ENCODE assay signal across 31 cellular contexts in the genomic region with DNA sequence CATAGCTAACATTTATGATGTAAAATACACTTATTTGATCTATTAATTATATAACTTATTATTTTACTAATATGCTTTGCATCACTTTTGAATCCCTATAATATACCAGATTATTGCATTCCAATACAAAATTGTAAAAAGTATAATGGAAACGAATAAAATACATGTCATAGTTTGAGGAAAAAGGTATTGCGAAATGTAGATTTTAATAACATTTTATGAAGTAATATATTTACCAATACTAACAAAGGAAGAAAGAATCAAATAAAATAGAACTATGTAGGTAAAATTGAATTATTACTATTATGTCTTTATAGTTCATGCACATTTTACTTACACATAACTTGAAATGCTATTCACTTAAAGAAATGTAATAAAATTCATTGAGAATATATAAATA.
"Had no signal": no experiment of that assay in that cellular context is flagged by ENCODE, and none has a peak within 500 bp of the region (broad histone marks: within the 10 kb centered on the region; RNA-seq: fewer than 3 reads in every experiment).

No MANE protein-coding gene starts in this region.

- H3K4me1 ChIP-seq: body of pancreas, esophagus squamous epithelium had no signal

- H3K27me3 Mint-ChIP-seq: activated CD4-positive, alpha-beta memory T cell treated with anti-CD3 and anti-CD28 coated beads, Interleukin-2, amount 10 ng/mL, durations not matched to agents 7 days and 5 days; activated CD4-positive, alpha-beta T cell treated with anti-CD3 and anti-CD28 coated beads, Interleukin-2, amount 10 ng/mL, durations not matched to agents 7 days and 5 days; activated naive CD4-positive, alpha-beta T cell treated with anti-CD3 and anti-CD28 coated beads, Interleukin-2, amount 10 ng/mL, durations not matched to agents 7 days and 5 days; activated naive CD8-positive, alpha-beta T cell treated with anti-CD3 and anti-CD28 coated beads, Interleukin-2, amount 10 ng/mL, durations not matched to agents 7 days and 5 days; activated T-cell treated with anti-CD3 and anti-CD28 coated beads, Interleukin-2, amount 50 U/mL, for 24 hours; effector memory CD8-positive, alpha-beta T cell had no signal

- H3K27ac Mint-ChIP-seq: activated CD4-positive, alpha-beta memory T cell treated with anti-CD3 and anti-CD28 coated beads, Interleukin-2, amount 10 ng/mL, durations not matched to agents 7 days and 5 days; activated CD4-positive, alpha-beta T cell treated with anti-CD3 and anti-CD28 coated beads, Interleukin-2, amount 10 ng/mL, durations not matched to agents 7 days and 5 days; activated naive CD4-positive, alpha-beta T cell treated with anti-CD3 and anti-CD28 coated beads, Interleukin-2, amount 10 ng/mL, durations not matched to agents 7 days and 5 days; activated naive CD4-positive, alpha-beta T cell treated with anti-CD3 and anti-CD28 coated beads, Interleukin-2, amount 50 U/mL, for 72 hours; activated naive CD8-positive, alpha-beta T cell treated with anti-CD3 and anti-CD28 coated beads, Interleukin-2, amount 10 ng/mL, durations not matched to agents 7 days and 5 days; activated T-cell treated with anti-CD3 and anti-CD28 coated beads, Interleukin-2, amount 50 U/mL, for 24 hours; activated T-cell treated with anti-CD3 and anti-CD28 coated beads, Interleukin-2, amount 50 U/mL, for 72 hours; effector memory CD8-positive, alpha-beta T cell; WTC11 had no signal

- H3K36me3 ChIP-seq: esophagus squamous epithelium had no signal

- H3K27ac ChIP-seq: body of pancreas, epithelial cell of prostate, esophagus squamous epithelium, VCaP had no signal

- H3K27me3 ChIP-seq: body of pancreas, esophagus squamous epithelium had no signal

- H3K9me3 ChIP-seq: body of pancreas, esophagus squamous epithelium had no signal

- H3K9me3 Mint-ChIP-seq: WTC11 had no signal

- DNase-seq: activated CD4-positive, alpha-beta memory T cell treated with anti-CD3 and anti-CD28 coated beads, Interleukin-2, amount 10 ng/mL, durations not matched to agents 7 days and 5 days; activated CD4-positive, alpha-beta T cell treated with anti-CD3 and anti-CD28 coated beads for 1 hour; activated CD4-positive, alpha-beta T cell treated with anti-CD3 and anti-CD28 coated beads for 4 hours; activated CD4-positive, alpha-beta T cell treated with anti-CD3 and anti-CD28 coated beads, Interleukin-2, amount 10 ng/mL, durations not matched to agents 7 days and 5 days; activated CD4-positive, alpha-beta T cell treated with anti-CD3 and anti-CD28 coated beads, Interleukin-2, amount 50 U/mL, for 4 hours; activated CD8-positive, alpha-beta memory T cell treated with anti-CD3 and anti-CD28 coated beads, Interleukin-2, amount 50 U/mL, for 48 hours; activated gamma-delta T cell; activated naive CD4-positive, alpha-beta T cell; activated naive CD4-positive, alpha-beta T cell treated with anti-CD3 and anti-CD28 coated beads, Interleukin-2, amount 10 ng/mL, durations not matched to agents 7 days and 5 days; activated naive CD8-positive, alpha-beta T cell treated with anti-CD3 and anti-CD28 coated beads, Interleukin-2, amount 10 ng/mL, durations not matched to agents 7 days and 5 days; activated T-cell treated with anti-CD3 and anti-CD28 coated beads for 4 hours; activated T-cell treated with anti-CD3 and anti-CD28 coated beads, Interleukin-2, amount 50 U/mL, for 24 hours; activated T-cell treated with anti-CD3 and anti-CD28 coated beads, Interleukin-2, amount 50 U/mL, for 72 hours; amniotic stem cell; anterior cingulate cortex; body of pancreas; caudate nucleus; cortex of kidney; dermis blood vessel endothelial cell; effector CD4-positive, alpha-beta T cell; effector memory CD8-positive, alpha-beta T cell; esophagus squamous epithelium; foreskin melanocyte; head of caudate nucleus; T-helper 2 cell had no signal

- H3K4me1 Mint-ChIP-seq: activated CD4-positive, alpha-beta memory T cell treated with anti-CD3 and anti-CD28 coated beads, Interleukin-2, amount 10 ng/mL, durations not matched to agents 7 days and 5 days; activated CD4-positive, alpha-beta T cell treated with anti-CD3 and anti-CD28 coated beads, Interleukin-2, amount 10 ng/mL, durations not matched to agents 7 days and 5 days; activated naive CD4-positive, alpha-beta T cell treated with anti-CD3 and anti-CD28 coated beads, Interleukin-2, amount 10 ng/mL, durations not matched to agents 7 days and 5 days; activated naive CD8-positive, alpha-beta T cell treated with anti-CD3 and anti-CD28 coated beads, Interleukin-2, amount 10 ng/mL, durations not matched to agents 7 days and 5 days; WTC11 had no signal

- ATAC-seq: activated naive CD4-positive, alpha-beta T cell treated with anti-CD3 and anti-CD28 coated beads, Interleukin-2, amount 50 U/mL, for 72 hours; activated T-cell treated with anti-CD3 and anti-CD28 coated beads, Interleukin-2, amount 50 U/mL, for 72 hours; body of pancreas; effector memory CD8-positive, alpha-beta T cell; WTC11 had no signal

- FAIRE-seq: colon, endothelial cell of umbilical vein had no signal

- H3K4me3 Mint-ChIP-seq: activated CD4-positive, alpha-beta memory T cell treated with anti-CD3 and anti-CD28 coated beads, Interleukin-2, amount 10 ng/mL, durations not matched to agents 7 days and 5 days; activated CD4-positive, alpha-beta T cell treated with anti-CD3 and anti-CD28 coated beads, Interleukin-2, amount 10 ng/mL, durations not matched to agents 7 days and 5 days; activated naive CD4-positive, alpha-beta T cell treated with anti-CD3 and anti-CD28 coated beads, Interleukin-2, amount 10 ng/mL, durations not matched to agents 7 days and 5 days; activated naive CD8-positive, alpha-beta T cell treated with anti-CD3 and anti-CD28 coated beads, Interleukin-2, amount 10 ng/mL, durations not matched to agents 7 days and 5 days; activated T-cell treated with anti-CD3 and anti-CD28 coated beads, Interleukin-2, amount 50 U/mL, for 24 hours; activated T-cell treated with anti-CD3 and anti-CD28 coated beads, Interleukin-2, amount 50 U/mL, for 72 hours; effector memory CD8-positive, alpha-beta T cell; WTC11 had no signal

- H3K4me3 ChIP-seq: body of pancreas, esophagus squamous epithelium had no signal

- H3K36me3 Mint-ChIP-seq: activated naive CD4-positive, alpha-beta T cell treated with anti-CD3 and anti-CD28 coated beads, Interleukin-2, amount 10 ng/mL, durations not matched to agents 7 days and 5 days; activated naive CD4-positive, alpha-beta T cell treated with anti-CD3 and anti-CD28 coated beads, Interleukin-2, amount 50 U/mL, for 72 hours; activated naive CD8-positive, alpha-beta T cell treated with anti-CD3 and anti-CD28 coated beads, Interleukin-2, amount 10 ng/mL, durations not matched to agents 7 days and 5 days; WTC11 had no signal
